In the genomic region with DNA sequence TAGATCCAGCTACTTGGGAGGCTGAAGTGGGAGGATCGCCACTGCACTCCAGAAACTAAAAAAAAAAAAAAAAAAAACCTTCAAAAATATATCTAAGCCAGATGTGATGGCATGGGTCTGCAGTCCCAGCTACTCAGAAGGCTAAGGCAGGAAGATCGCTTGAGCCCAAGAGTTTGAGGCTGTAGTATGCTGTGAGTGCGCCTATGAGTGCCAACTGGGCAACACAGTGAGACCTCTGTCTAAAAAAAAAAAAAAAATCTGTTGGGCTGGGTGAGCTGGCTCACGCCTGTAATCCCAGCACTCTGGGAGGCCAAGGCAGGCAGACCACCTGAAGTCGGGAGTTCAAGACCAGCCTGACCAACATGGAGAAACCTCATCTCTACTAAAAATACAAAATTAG, we compare ENCODE assay signal across 13 cellular contexts. TPM values are rescaled to one million over a fixed set of nuclear protein-coding genes. Genes with fewer than 3 reads are reported as not detected.
DNase-seq lines count a peak whose midpoint lies in the region; ATAC-seq, FAIRE-seq and TF ChIP-seq lines count a peak whose summit lies in the region.
"Had no signal": no experiment of that assay in that cellular context is flagged by ENCODE, and none has a peak within 500 bp of the region (broad histone marks: within the 10 kb centered on the region; RNA-seq: fewer than 3 reads in every experiment).

No MANE protein-coding gene starts in this region.

- no peak for ATAC-seq in GM12878
- ATAC-seq in sciatic nerve = no peak
- no peak for ATAC-seq in GM18511 (IDR thresholded peaks at IDR 0.05; ENCODE audit: unreplicated experiment)

- H3K27ac Mint-ChIP-seq in activated T-cell treated with anti-CD3 and anti-CD28 coated beads, Interleukin-2, amount 50 U/mL, for 24 hours = peak overlapping the region; percentile 87

- no peaks in the 10 kb centered on the region for H3K27me3 ChIP-seq in GM12878 (replicated peaks in 1 of 2; ENCODE audit: control insufficient read depth in 2 of 2, insufficient read depth in 2 of 2, low read length in 1 of 2)

- H3K4me2 ChIP-seq in GM12878 (ENCODE audit: control insufficient read depth, insufficient read depth) = no peak overlapping the region

- H4K20me1 ChIP-seq in GM12878 (ENCODE audit: control insufficient read depth, insufficient read depth) = no peaks in the 10 kb centered on the region

- no peak for TF ChIP-seq CTCF in GM12878 (IDR thresholded peaks at IDR 0.05 in 2 of 3, conservative IDR thresholded peaks at IDR 0.05 in 1 of 3; ENCODE audit: control insufficient read depth in 2 of 3, extremely low read depth in 1 of 3, insufficient read depth in 1 of 3, low read depth in 3 of 3, low read length in 3 of 3)

- SMC1A ChIA-PET in GM12878 (lab: Charles Lee; ENCODE audit: uncharacterized antibody, unreplicated experiment) = interaction anchor here (0.9 to 2.3 kb wide), 2 partner anchors 25 to 48 kb away, joined by 3 to 6 read pairs; no protein-coding TSS in a partner anchor

- 95% methylated on average over 4 of the region's 5 CpGs for WGBS in GM12878 (ENCODE audit: insufficient coverage, insufficient replicate concordance, low lambda C conversion rate, missing lambda C conversion rate)

- in situ Hi-C loops in GM12878 (cut with MboI) = no loop called here

- no peak overlapping the region for H3K27ac ChIP-seq in GM12878 (ENCODE audit: control insufficient read depth, insufficient read depth)
- H3K27ac ChIP-seq: 22Rv1 had no signal

- TF ChIP-seq POLR2A in GM12878 (IDR thresholded peaks at IDR 0.05; ENCODE audit: low read depth, low read length) = no peak

- peaks cover 5% of the 10 kb centered on the region for H3K4me1 ChIP-seq in GM12878 (ENCODE audit: control insufficient read depth, insufficient read depth, low read length)

- H3K4me1 Mint-ChIP-seq in activated T-cell treated with anti-CD3 and anti-CD28 coated beads, Interleukin-2, amount 50 U/mL, for 24 hours (ENCODE audit: low read depth) = peaks cover 60% of the 10 kb centered on the region

- no peak for FAIRE-seq in GM12878 (lab: Jason Lieb, UNC)
- FAIRE-seq: H1 had no signal

- RAD21 ChIA-PET in GM12878 (lab: Charles Lee; ENCODE audit: unreplicated experiment) = interaction anchor here (0.7 to 1.7 kb wide), 3 partner anchors 16 to 98 kb away, joined by 3 to 8 read pairs (median 3); no protein-coding TSS in a partner anchor

- no peak for DNase-seq in activated T-cell treated with anti-CD3 and anti-CD28 coated beads, Interleukin-2, amount 50 U/mL, for 24 hours
- DNase-seq in activated T-cell treated with anti-CD3 and anti-CD28 coated beads, Interleukin-2, amount 50 U/mL, for 48 hours = no peak
- DNase-seq in GM12878 (ENCODE audit: low read depth, low spot score) (no peak), sciatic nerve (ENCODE audit: low spot score) (peak; percentile 19), MV-4-11 (lab: John Stamatoyannopoulos, UW) (no peak)
- DNase-seq: Caco-2; CD8-positive, alpha-beta memory T cell; DND-41; GDM1; HCEC 1CT had no signal

- H3K4me3 ChIP-seq in GM12878 = 0 out of 2 replicates have a peak overlapping the region, but pooled peaks have one; percentile 40

- H3K36me3 Mint-ChIP-seq in activated T-cell treated with anti-CD3 and anti-CD28 coated beads, Interleukin-2, amount 50 U/mL, for 24 hours (ENCODE audit: low read depth) = peaks cover 84% of the 10 kb centered on the region

- no peaks in the 10 kb centered on the region for H3K9me3 Mint-ChIP-seq in activated T-cell treated with anti-CD3 and anti-CD28 coated beads, Interleukin-2, amount 50 U/mL, for 24 hours
- H3K9me3 Mint-ChIP-seq: CD8-positive, alpha-beta memory T cell had no signal

- H3K9ac ChIP-seq in GM12878 (ENCODE audit: control insufficient read depth, insufficient read depth, low read length) = no peak overlapping the region

- no peak overlapping the region for H2AFZ ChIP-seq in GM12878 (ENCODE audit: control insufficient read depth, low read depth, low read length)

- H3K9me3 ChIP-seq in GM12878 (replicated peaks; ENCODE audit: control insufficient read depth, insufficient read depth, low read length) = no peaks in the 10 kb centered on the region
- H3K9me3 ChIP-seq: Caco-2 had no signal

- peaks cover 76% of the 10 kb centered on the region for H3K79me2 ChIP-seq in GM12878 (ENCODE audit: control insufficient read depth, insufficient read depth, low read length)

- POLR2A ChIA-PET in GM12878 (lab: Charles Lee) = interaction anchor here (0.6 to 1.3 kb wide), 6 partner anchors 8 to 912 kb away, joined by 4 to 8 read pairs (median 6); no protein-coding TSS in a partner anchor

- H3K4me3 Mint-ChIP-seq in activated T-cell treated with anti-CD3 and anti-CD28 coated beads, Interleukin-2, amount 50 U/mL, for 24 hours = no peak overlapping the region

- peaks cover 2 to 7% of the 10 kb centered on the region in 2 experiments; a peak in 3 of 4 replicates for H3K36me3 ChIP-seq in GM12878 (ENCODE audit: control insufficient read depth in 2 of 2, insufficient read depth in 2 of 2, low read length in 1 of 2)

- H3K27me3 Mint-ChIP-seq in activated T-cell treated with anti-CD3 and anti-CD28 coated beads, Interleukin-2, amount 50 U/mL, for 24 hours = no peaks in the 10 kb centered on the region
- H3K27me3 Mint-ChIP-seq: CD8-positive, alpha-beta memory T cell had no signal

- intact Hi-C loops in GM12878 (cut with micrococcal nuclease; ENCODE audit: unreplicated experiment) = no loop called here
- intact Hi-C loops in sciatic nerve (cut with DNase I) = no loop called here

- no TSS peak for BruUV-seq in GM12878 (replicated peaks; lab: Mats Ljungman, UMichigan)

- TF ChIP-seq RAD21 in GM12878 (IDR thresholded peaks at IDR 0.05; ENCODE audit: insufficient read depth, low read depth, low read length) = no peak

- CTCF ChIA-PET in GM12878 (lab: Yijun Ruan, JAX) = interaction anchor here (0.7 to 2.1 kb wide), 3 partner anchors 30 to 1342 kb away, joined by 3 to 6 read pairs (median 4); no protein-coding TSS in a partner anchor

- TF ChIP-seq EP300 in GM12878 (IDR thresholded peaks at IDR 0.05; ENCODE audit: borderline replicate concordance in 1 of 2, control insufficient read depth in 1 of 2, low read depth in 2 of 2, low read length in 2 of 2) = no peak

RNA-seq across cellular contexts. Expression of a gene that starts 2.8 kb away (rescaled TPM):
- 14.8 and 16.7 TPM in 2 replicates for total RNA-seq in GM12878 (2013; cell fraction: nucleolus; rRNA removed)
- total RNA-seq in GM12878 (2014; rRNA removed) (74.3 and 77.4 TPM in 2 replicates), GM12878 (2014; rRNA removed; fragmentation: Illumina TruSeq; extraction: Trizol) (42.8 and 47.5 TPM in 2 replicates), GM12878 (2021) (35.0 and 36.9 TPM in 2 replicates), sciatic nerve (13.2 TPM)
- polyA plus RNA-seq in GM12878 (2011; ENCODE audit: low read depth) = 34.4 TPM
- polyA plus RNA-seq in GM12878 (2011; rRNA removed) (56.7 and 69.0 TPM in 2 replicates), GM12878 (2014; fragmentation: Illumina TruSeq; extraction: Trizol) (25.3 and 42.4 TPM in 2 replicates), GM12878 (2014; fragmentation: Nextera tagmentation; extraction: Ambion mirVana) (10 to 100 TPM; 69.5 to 81.4 TPM), GM12878 (2014; rRNA removed) (70.4 and 79.4 TPM in 2 replicates), GM12878 (2016; fragmentation: Nextera tagmentation; extraction: Ambion mirVana) (100 to 1,000 TPM; 127 to 132 TPM)
- polyA plus RNA-seq in GM12878 (2011; cell fraction: cytosol; rRNA removed) = 33.0 and 46.8 TPM in 2 replicates
- polyA plus RNA-seq in GM12878 (2011; cell fraction: nucleus; rRNA removed) = 22.6 and 27.4 TPM in 2 replicates
- polyA plus RNA-seq in GM12878 (2012) = 51.6 and 59.8 TPM in 2 replicates
- 8.9 and 9.4 TPM in 2 replicates for polyA minus RNA-seq in GM12878 (2011; rRNA and poly(A)+ RNA removed)
- polyA minus RNA-seq in GM12878 (2011; cell fraction: cytosol; rRNA and poly(A)+ RNA removed) = 6.3 and 7.2 TPM in 2 replicates
- polyA minus RNA-seq in GM12878 (2011; cell fraction: nucleus; rRNA and poly(A)+ RNA removed) = 6.5 and 8.9 TPM in 2 replicates

RNA-seq across cellular contexts. Expression of a gene that starts 6.4 kb away (rescaled TPM):
- total RNA-seq in GM12878 (2013; cell fraction: nucleolus; rRNA removed) = 75.9 and 86.5 TPM in 2 replicates
- total RNA-seq in GM12878 (2014; rRNA removed) = 23.9 and 30.8 TPM in 2 replicates
- 16.4 and 18.7 TPM in 2 replicates for total RNA-seq in GM12878 (2014; rRNA removed; fragmentation: Illumina TruSeq; extraction: Trizol)
- total RNA-seq in GM12878 (2021) = 45.4 and 47.9 TPM in 2 replicates
- 79.3 TPM for polyA plus RNA-seq in GM12878 (2011; ENCODE audit: low read depth)
- 17.5 and 44.6 TPM in 2 replicates for polyA plus RNA-seq in GM12878 (2011; rRNA removed)
- polyA plus RNA-seq in GM12878 (2011; cell fraction: cytosol; rRNA removed) = 39.4 and 62.6 TPM in 2 replicates
- polyA plus RNA-seq in GM12878 (2011; cell fraction: nucleus; rRNA removed) = 436 and 485 TPM in 2 replicates
- 58.6 and 83.1 TPM in 2 replicates for polyA plus RNA-seq in GM12878 (2012)
- polyA plus RNA-seq in GM12878 (2014; fragmentation: Illumina TruSeq; extraction: Trizol) = 15.3 and 31.5 TPM in 2 replicates
- polyA plus RNA-seq in GM12878 (2014; fragmentation: Nextera tagmentation; extraction: Ambion mirVana) = 1 to 10 TPM; 7.8 to 8.5 TPM
- 47.1 and 48.8 TPM in 2 replicates for polyA plus RNA-seq in GM12878 (2014; rRNA removed)
- 10 to 100 TPM; 14.0 to 15.1 TPM for polyA plus RNA-seq in GM12878 (2016; fragmentation: Nextera tagmentation; extraction: Ambion mirVana)
- polyA minus RNA-seq in GM12878 (2011; rRNA and poly(A)+ RNA removed) = 36.3 and 63.7 TPM in 2 replicates
- 23.0 and 27.1 TPM in 2 replicates for polyA minus RNA-seq in GM12878 (2011; cell fraction: cytosol; rRNA and poly(A)+ RNA removed)
- polyA minus RNA-seq in GM12878 (2011; cell fraction: nucleus; rRNA and poly(A)+ RNA removed) = 43.3 and 67.1 TPM in 2 replicates
- 99.1 TPM for total RNA-seq in sciatic nerve

RNA-seq across cellular contexts. Expression of a gene that starts 32.4 kb away (rescaled TPM):
- 57.1 and 85.9 TPM in 2 replicates for total RNA-seq in GM12878 (2013; cell fraction: nucleolus; rRNA removed)
- total RNA-seq in GM12878 (2014; rRNA removed) (18.0 and 18.8 TPM in 2 replicates), GM12878 (2014; rRNA removed; fragmentation: Illumina TruSeq; extraction: Trizol) (8.9 and 10.1 TPM in 2 replicates), GM12878 (2021) (34.3 and 35.2 TPM in 2 replicates), sciatic nerve (32.9 TPM)
- polyA plus RNA-seq in GM12878 (2011; ENCODE audit: low read depth) = 19.1 TPM
- polyA plus RNA-seq in GM12878 (2011; rRNA removed) (23.8 and 31.1 TPM in 2 replicates), GM12878 (2014; fragmentation: Illumina TruSeq; extraction: Trizol) (16.6 and 22.6 TPM in 2 replicates), GM12878 (2014; fragmentation: Nextera tagmentation; extraction: Ambion mirVana) (1 to 10 TPM; 2.2 to 3.0 TPM), GM12878 (2014; rRNA removed) (31.3 and 34.7 TPM in 2 replicates), GM12878 (2016; fragmentation: Nextera tagmentation; extraction: Ambion mirVana) (10 to 100 TPM; 22.7 to 24.0 TPM)
- polyA plus RNA-seq in GM12878 (2011; cell fraction: cytosol; rRNA removed) = 24.8 and 31.5 TPM in 2 replicates
- 81.5 and 88.2 TPM in 2 replicates for polyA plus RNA-seq in GM12878 (2011; cell fraction: nucleus; rRNA removed)
- 19.5 and 19.8 TPM in 2 replicates for polyA plus RNA-seq in GM12878 (2012)
- polyA minus RNA-seq in GM12878 (2011; rRNA and poly(A)+ RNA removed) = 26.0 and 29.3 TPM in 2 replicates
- polyA minus RNA-seq in GM12878 (2011; cell fraction: cytosol; rRNA and poly(A)+ RNA removed) = 11.8 and 16.4 TPM in 2 replicates
- 36.6 and 66.7 TPM in 2 replicates for polyA minus RNA-seq in GM12878 (2011; cell fraction: nucleus; rRNA and poly(A)+ RNA removed)

RNA-seq across cellular contexts. Expression of a gene that starts 34.8 kb away (rescaled TPM):
- 64.1 and 66.3 TPM in 2 replicates for total RNA-seq in GM12878 (2013; cell fraction: nucleolus; rRNA removed)
- total RNA-seq in GM12878 (2014; rRNA removed) = 96.9 and 117 TPM in 2 replicates
- 43.4 and 48.2 TPM in 2 replicates for total RNA-seq in GM12878 (2014; rRNA removed; fragmentation: Illumina TruSeq; extraction: Trizol)
- 91.7 and 99.9 TPM in 2 replicates for total RNA-seq in GM12878 (2021)
- 68.9 TPM for polyA plus RNA-seq in GM12878 (2011; ENCODE audit: low read depth)
- polyA plus RNA-seq in GM12878 (2011; rRNA removed) = 52.3 and 110 TPM in 2 replicates
- 97.2 and 105 TPM in 2 replicates for polyA plus RNA-seq in GM12878 (2011; cell fraction: cytosol; rRNA removed)
- 176 and 190 TPM in 2 replicates for polyA plus RNA-seq in GM12878 (2011; cell fraction: nucleus; rRNA removed)
- polyA plus RNA-seq in GM12878 (2012) = 92.4 and 93.2 TPM in 2 replicates
- polyA plus RNA-seq in GM12878 (2014; fragmentation: Illumina TruSeq; extraction: Trizol) = 67.7 and 81.5 TPM in 2 replicates
- 10 to 100 TPM; 12.7 to 18.8 TPM for polyA plus RNA-seq in GM12878 (2014; fragmentation: Nextera tagmentation; extraction: Ambion mirVana)
- polyA plus RNA-seq in GM12878 (2014; rRNA removed) = 73.6 and 82.1 TPM in 2 replicates
- 10 to 100 TPM; 71.3 to 74.1 TPM for polyA plus RNA-seq in GM12878 (2016; fragmentation: Nextera tagmentation; extraction: Ambion mirVana)
- 135 and 166 TPM in 2 replicates for polyA minus RNA-seq in GM12878 (2011; rRNA and poly(A)+ RNA removed)
- 47.8 and 49.1 TPM in 2 replicates for polyA minus RNA-seq in GM12878 (2011; cell fraction: cytosol; rRNA and poly(A)+ RNA removed)
- 30.5 and 46.2 TPM in 2 replicates for polyA minus RNA-seq in GM12878 (2011; cell fraction: nucleus; rRNA and poly(A)+ RNA removed)
- total RNA-seq in sciatic nerve = 53.6 TPM
